In the genomic region with DNA sequence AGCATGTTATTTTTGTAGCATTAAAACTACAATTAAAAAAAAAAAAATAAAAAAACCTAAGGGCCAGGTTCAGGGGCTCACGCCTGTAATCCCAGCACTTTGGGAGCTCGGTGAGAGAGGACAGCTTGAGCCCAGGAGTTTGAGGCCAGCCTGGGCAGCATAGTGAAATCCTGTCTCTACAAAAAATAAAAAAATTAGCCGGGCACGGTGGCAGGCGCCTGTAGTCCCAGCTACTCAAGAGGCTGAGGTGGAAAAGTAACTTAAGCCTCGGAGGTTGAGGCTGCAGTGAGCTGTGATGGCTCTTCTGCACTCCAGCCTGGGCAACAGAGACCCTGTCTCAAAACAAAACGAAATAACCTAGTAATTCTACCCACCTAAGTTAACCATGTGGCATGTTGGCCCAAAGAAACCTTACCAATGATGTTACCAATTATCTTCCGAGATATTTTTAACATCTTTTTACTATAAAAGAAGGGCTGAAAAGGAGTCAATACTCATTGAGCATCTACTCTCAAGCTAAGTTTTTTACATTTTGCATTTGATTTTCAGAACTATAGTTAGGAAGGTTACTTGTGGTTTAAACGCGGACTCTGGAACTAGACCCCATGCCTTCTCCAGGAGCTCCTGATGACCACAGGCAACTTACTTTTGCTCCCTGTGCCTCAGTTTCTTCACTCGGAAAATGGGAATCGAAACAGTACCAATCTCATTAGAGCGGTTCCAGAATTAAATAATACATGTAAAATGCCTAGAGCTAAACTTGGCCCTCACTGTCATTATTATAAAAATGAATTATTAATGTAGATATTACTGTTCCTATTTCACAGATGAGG, we compare ENCODE assay signal across 8 cellular contexts. TPM values are rescaled to one million over a fixed set of nuclear protein-coding genes. Genes with fewer than 3 reads are reported as not detected.
A peak's percentile ranks its signal among the peaks of the same experiment; 100 is the strongest.
DNase-seq lines count a peak whose midpoint lies in the region; ATAC-seq and TF ChIP-seq lines count a peak whose summit lies in the region.

No MANE protein-coding gene starts in this region.

- H3K27me3 Mint-ChIP-seq in Caco-2 (ENCODE audit: insufficient read depth, unreplicated experiment) (no peaks in the 10 kb centered on the region), neural progenitor cell (ENCODE audit: insufficient read depth, low read depth) (peaks cover 3% of the 10 kb centered on the region)

- peaks cover 56% of the 10 kb centered on the region for H4K20me1 ChIP-seq in neural progenitor cell (ENCODE audit: low read depth)

- H3K4me1 ChIP-seq in Caco-2 (peaks cover 42% of the 10 kb centered on the region), NT2/D1 (ENCODE audit: insufficient read depth, insufficient read length) (no peaks in the 10 kb centered on the region), endocrine pancreas (ENCODE audit: control insufficient read depth, insufficient read depth, low read length) (peaks cover 15% of the 10 kb centered on the region), neural progenitor cell (peaks cover 46% of the 10 kb centered on the region)

- no peak overlapping the region for H2AFZ ChIP-seq in neural progenitor cell (replicated peaks)

- H3K4me1 Mint-ChIP-seq in Caco-2 (ENCODE audit: low read depth, unreplicated experiment) (peaks cover 53% of the 10 kb centered on the region), neural progenitor cell (peaks cover 49% of the 10 kb centered on the region)

- H3K9me3 ChIP-seq in Caco-2 (no peaks in the 10 kb centered on the region), NT2/D1 (ENCODE audit: insufficient read depth, low read length) (no peaks in the 10 kb centered on the region), endocrine pancreas (ENCODE audit: control insufficient read depth, low read length) (no peaks in the 10 kb centered on the region), neural progenitor cell (ENCODE audit: low read depth) (no peaks in the 10 kb centered on the region)

- H3K27ac Mint-ChIP-seq in Caco-2 (ENCODE audit: unreplicated experiment) (peak overlapping the region; percentile 70), neural progenitor cell (no peak overlapping the region)

- H3F3A ChIP-seq in neural progenitor cell (ENCODE audit: low read depth), result peaks cover 21% of the 10 kb centered on the region

- DNase-seq in Caco-2, result no peak
- DNase-seq in NT2/D1 (ENCODE audit: low read depth, low spot score), result no peak
- DNase-seq in neural progenitor cell (ENCODE audit: low spot score), result no peak
- no peak for DNase-seq in Ammon's horn (ENCODE audit: low spot score)
- no peak for DNase-seq in head of caudate nucleus

- CTCF ChIA-PET in Caco-2 (lab: Charles Lee), result interaction anchor here (1.0 kb wide), 1 partner anchor 52 kb away, joined by 3 read pairs; no protein-coding TSS in a partner anchor

- H3K36me3 Mint-ChIP-seq in Caco-2 (ENCODE audit: insufficient read depth, unreplicated experiment) (peaks cover 21% of the 10 kb centered on the region), neural progenitor cell (peaks cover 5% of the 10 kb centered on the region)

- no peaks in the 10 kb centered on the region for H3K36me3 ChIP-seq in Caco-2 (ENCODE audit: control insufficient read depth, insufficient read depth, low read length)
- peaks cover 34% of the 10 kb centered on the region for H3K36me3 ChIP-seq in NT2/D1 (ENCODE audit: insufficient read depth, insufficient read length, low read length)
- no peaks in the 10 kb centered on the region for H3K36me3 ChIP-seq in endocrine pancreas (ENCODE audit: control insufficient read depth, insufficient read depth, low read length)
- no peaks in the 10 kb centered on the region for H3K36me3 ChIP-seq in neural progenitor cell

- no peaks in the 10 kb centered on the region for H3K27me3 ChIP-seq in Caco-2 (replicated peaks; ENCODE audit: control insufficient read depth, insufficient read depth, low read length)
- no peaks in the 10 kb centered on the region for H3K27me3 ChIP-seq in NT2/D1 (ENCODE audit: insufficient read depth, insufficient read length)
- no peaks in the 10 kb centered on the region for H3K27me3 ChIP-seq in endocrine pancreas (ENCODE audit: control insufficient read depth, insufficient read depth, low read length)
- H3K27me3 ChIP-seq in neural progenitor cell, result no peaks in the 10 kb centered on the region

- peak overlapping the region; percentile 91 for H3K4me3 ChIP-seq in Caco-2 (ENCODE audit: low read depth, low read length)
- H3K4me3 ChIP-seq in NT2/D1 (ENCODE audit: insufficient read length, low read depth), result peak overlapping the region; percentile 84
- H3K4me3 ChIP-seq in endocrine pancreas (ENCODE audit: control insufficient read depth, insufficient read depth, low read length), result peak overlapping the region; percentile 98
- peak overlapping the region; percentile 82 for H3K4me3 ChIP-seq in neural progenitor cell

- POLR2A ChIA-PET in Caco-2 (lab: Charles Lee), result interaction anchor here (0.7 to 2.0 kb wide), 4 partner anchors 15 to 316 kb away, joined by 4 to 11 read pairs (median 5); no protein-coding TSS in a partner anchor

- peaks cover 82% of the 10 kb centered on the region for H3K79me2 ChIP-seq in neural progenitor cell (ENCODE audit: low read depth)

- no peak overlapping the region for H3K27ac ChIP-seq in neural progenitor cell

- H3K9me3 Mint-ChIP-seq in Caco-2 (ENCODE audit: unreplicated experiment) (no peaks in the 10 kb centered on the region), neural progenitor cell (peaks cover 2% of the 10 kb centered on the region)

- BruUV-seq in Caco-2 (replicated peaks; lab: Mats Ljungman, UMichigan), result no TSS peak

- intact Hi-C loops in Caco-2 (cut with micrococcal nuclease; ENCODE audit: unreplicated experiment) (loop anchor here (1.0 to 10.0 kb wide), 3 partner anchors 18 to 609 kb away; a partner anchor contains a TSS), head of caudate nucleus (cut with DNase I) (no loop called here)

- ATAC-seq in HG03095 (IDR thresholded peaks at IDR 0.05; ENCODE audit: unreplicated experiment) (no peak), HG03520 (IDR thresholded peaks at IDR 0.05; ENCODE audit: unreplicated experiment) (no peak)

- peak overlapping the region; percentile 99 for H3K4me2 ChIP-seq in neural progenitor cell

- H3K4me3 Mint-ChIP-seq in Caco-2 (ENCODE audit: unreplicated experiment), result peak overlapping the region; percentile 80
- H3K4me3 Mint-ChIP-seq in neural progenitor cell, result peak overlapping the region; percentile 90

- TF ChIP-seq CTCF in Caco-2 (IDR thresholded peaks at IDR 0.05; ENCODE audit: insufficient read depth in 1 of 2, low read depth in 1 of 2, low read length in 1 of 2, severe bottlenecking in 1 of 2, unreplicated experiment in 1 of 2) (no peak), neural progenitor cell (IDR thresholded peaks at IDR 0.05) (no peak)

- H3K9ac ChIP-seq in NT2/D1 (ENCODE audit: insufficient read length, low read depth) (peak overlapping the region; percentile 90), endocrine pancreas (ENCODE audit: control insufficient read depth, insufficient read depth, low read length) (peak overlapping the region; percentile 79), neural progenitor cell (peak overlapping the region; percentile 62)

RNA-seq across cellular contexts. Expression of a gene that starts 1.4 kb away (rescaled TPM):
- total RNA-seq in Caco-2 (2022), result 404 and 474 TPM in 2 replicates
- 229 and 358 TPM in 2 replicates for total RNA-seq in neural progenitor cell (ENCODE audit: low replicate concordance)
